In genomic region chr2:8593239-8593638, GRCh38 we compare ENCODE assay signal across 16 cellular contexts.
A peak's percentile ranks its signal among the peaks of the same experiment; 100 is the strongest.
DNase-seq lines count a peak whose midpoint lies in the region; ATAC-seq and TF ChIP-seq lines count a peak whose summit lies in the region.
"Had no signal": no experiment of that assay in that cellular context is flagged by ENCODE, and none has a peak within 500 bp of the region (broad histone marks: within the 10 kb centered on the region; RNA-seq: fewer than 3 reads in every experiment).

No MANE protein-coding gene starts in this region.

- H3K27me3 ChIP-seq in HCT116 (ENCODE audit: insufficient read depth, low read length) (no peaks in the 10 kb centered on the region), mesendoderm (ENCODE audit: insufficient read depth, low read length, poor library complexity) (no peaks in the 10 kb centered on the region)
- H3K27me3 ChIP-seq: BLaER1 had no signal

- no peak overlapping the region for H3K18ac ChIP-seq in mesendoderm (ENCODE audit: low read length)

- no peak overlapping the region for H2AK5ac ChIP-seq in mesendoderm (ENCODE audit: low read length)

- H4K20me1 ChIP-seq in HCT116 (ENCODE audit: insufficient read depth), result no peaks in the 10 kb centered on the region
- H4K20me1 ChIP-seq: BLaER1 had no signal

- H3K27ac ChIP-seq in HCT116 (ENCODE audit: low read depth, low read length) (no peak overlapping the region), mesendoderm (ENCODE audit: low read depth, low read length) (no peak overlapping the region)
- H3K27ac ChIP-seq: BLaER1 had no signal

- H3K9me3 ChIP-seq in HCT116 (ENCODE audit: control insufficient read depth in 1 of 2, insufficient read depth in 1 of 2, low read depth in 1 of 2, low read length in 2 of 2), result no peaks in the 10 kb centered on the region
- H3K9me3 ChIP-seq: BLaER1 had no signal

- intact Hi-C loops in HCT116 (cut with micrococcal nuclease), result no loop called here

- no peak overlapping the region for H2BK15ac ChIP-seq in mesendoderm (replicated peaks; ENCODE audit: low read depth)

- H4K5ac ChIP-seq in mesendoderm (ENCODE audit: low read length), result no peak overlapping the region

- H4K8ac ChIP-seq in mesendoderm (ENCODE audit: low read depth, low read length), result no peak overlapping the region

- no peak for TF ChIP-seq RAD21 in HCT116 (IDR thresholded peaks at IDR 0.05; ENCODE audit: low read depth)

- H3K23ac ChIP-seq in mesendoderm (ENCODE audit: low read length), result no peak overlapping the region

- no peak overlapping the region for H3K4ac ChIP-seq in mesendoderm (ENCODE audit: low read depth, low read length)

- no peak for TF ChIP-seq CTCF in HCT116 (IDR thresholded peaks at IDR 0.05 in 2 of 3, conservative IDR thresholded peaks at IDR 0.05 in 1 of 3; ENCODE audit: borderline replicate concordance in 1 of 3, insufficient read depth in 1 of 3, low read depth in 2 of 3, low read length in 2 of 3)

- no peak overlapping the region for H2AFZ ChIP-seq in HCT116 (ENCODE audit: low read depth, low read length, poor library complexity, severe bottlenecking)

- ATAC-seq in HCT116 (no peak), left lobe of liver (no peak)
- ATAC-seq: GM12878 had no signal

- POLR2A ChIA-PET in HCT116 (lab: Charles Lee), result no interaction called here

- BruUV-seq in HCT116 (replicated peaks; lab: Mats Ljungman, UMichigan), result no TSS peak

- H3K79me2 ChIP-seq in HCT116 (ENCODE audit: insufficient read depth, low read length), result no peaks in the 10 kb centered on the region
- no peaks in the 10 kb centered on the region for H3K79me2 ChIP-seq in mesendoderm (ENCODE audit: control insufficient read depth, insufficient read depth, low read length)

- RAD21 ChIA-PET in HCT116 (lab: Charles Lee; ENCODE audit: low non-redundant PET in 1 of 2, low total read pairs in 2 of 2, uncharacterized antibody in 2 of 2, unreplicated experiment in 2 of 2), result interaction anchor here in 1 of 2 experiments (0.6 kb wide), 1 partner anchor 9 kb away, joined by 3 read pairs; no protein-coding TSS in a partner anchor

- H3K4me3 ChIP-seq in HCT116 (replicated peaks in 1 of 2; ENCODE audit: low read depth in 1 of 2, low read length in 2 of 2) (no peak overlapping the region), mesendoderm (ENCODE audit: low read length) (no peak overlapping the region)
- H3K4me3 ChIP-seq: BLaER1, GM12878 had no signal

- no peak overlapping the region for H3K9ac ChIP-seq in HCT116 (ENCODE audit: low read length)
- no peak overlapping the region for H3K9ac ChIP-seq in mesendoderm (ENCODE audit: low read length)
- H3K9ac ChIP-seq: BLaER1 had no signal

- H3K9me2 ChIP-seq in HCT116 (ENCODE audit: insufficient read depth), result no peaks in the 10 kb centered on the region

- DNase-seq in activated effector memory CD4-positive, alpha-beta T cell treated with anti-CD3 and anti-CD28 coated beads, Interleukin-2, amount 50 U/mL, for 16 hours, result peak; percentile 9
- no peak for DNase-seq in activated effector memory CD4-positive, alpha-beta T cell treated with Interleukin-2 at 50 U/mL for 16 hours
- DNase-seq in HCT116 (ENCODE audit: low read depth, low spot score) (no peak), amniotic epithelial cell (ENCODE audit: low read depth) (peak; percentile 37), mesendoderm (peak; percentile 36), hippocampal formation (lab: John Stamatoyannopoulos, UW) (no peak), left lobe of liver (ENCODE audit: low spot score) (no peak), GM19240 (ENCODE audit: insufficient read length, low spot score) (no peak)
- DNase-seq: 8988T; CD4-positive, alpha-beta memory T cell; DMS 273 treated with DMSO at 0.1 percent for 48 hours; DMS53; DND-41; H9 had no signal

- CTCF ChIA-PET in HCT116 (lab: Charles Lee), result interaction anchor here (0.9 kb wide), 1 partner anchor 36 kb away, joined by 6 read pairs; no protein-coding TSS in a partner anchor

- H3K4me2 ChIP-seq in HCT116 (ENCODE audit: low read length) (peak overlapping the region; percentile 43), mesendoderm (ENCODE audit: low read length) (no peak overlapping the region)
- H3K4me2 ChIP-seq: BLaER1 had no signal

- no peak overlapping the region for H2BK5ac ChIP-seq in mesendoderm (ENCODE audit: low read length)

- no peak overlapping the region for H3K56ac ChIP-seq in mesendoderm (ENCODE audit: low read length)

- TF ChIP-seq POLR2A in HCT116 (IDR thresholded peaks at IDR 0.05; ENCODE audit: borderline replicate concordance, extremely low read depth, insufficient read depth, insufficient read length), result no peak

- no peaks in the 10 kb centered on the region for H3K36me3 ChIP-seq in HCT116 (ENCODE audit: control insufficient read depth in 1 of 2, insufficient read depth in 2 of 2, low read length in 2 of 2)
- H3K36me3 ChIP-seq in mesendoderm (ENCODE audit: control insufficient read depth, insufficient read depth, low read length), result no peaks in the 10 kb centered on the region
- H3K36me3 ChIP-seq: BLaER1 had no signal

- peaks cover 8 to 29% of the 10 kb centered on the region in 2 experiments; a peak in 3 of 4 replicates for H3K4me1 ChIP-seq in HCT116 (ENCODE audit: control insufficient read depth in 1 of 2, insufficient read depth in 2 of 2, low read length in 2 of 2)
- no peaks in the 10 kb centered on the region for H3K4me1 ChIP-seq in mesendoderm (ENCODE audit: control insufficient read depth, low read depth, low read length)

- no peaks in the 10 kb centered on the region for H3K79me1 ChIP-seq in mesendoderm (ENCODE audit: low read length)

- no CpG with 5 or more reads among the region's 4 CpGs for WGBS in mesendoderm (ENCODE audit: extremely low coverage, insufficient coverage, low lambda C conversion rate)

- no peak overlapping the region for H2BK120ac ChIP-seq in mesendoderm (ENCODE audit: low read depth, low read length)

TF ChIP-seq in HCT116, 20 proteins besides CTCF, POLR2A, EP300 and RAD21:
- no peak for TF ChIP-seq EGR1 (IDR thresholded peaks at IDR 0.05; ENCODE audit: low read depth)
- no peak for TF ChIP-seq SIN3A (IDR thresholded peaks at IDR 0.05; ENCODE audit: low read depth)
- TF ChIP-seq ATF3 (IDR thresholded peaks at IDR 0.05), result no peak
- no peak for TF ChIP-seq ZFX (IDR thresholded peaks at IDR 0.05)

Comparison
In these comparisons a context has a peak if more than half of its experiments do, and no peak if none do; other contexts are left out.
1. DNase-seq: peak in activated effector memory CD4-positive, alpha-beta T cell treated with anti-CD3 and anti-CD28 coated beads, Interleukin-2, amount 50 U/mL, for 16 hours (single experiment), amniotic epithelial cell (single experiment) and mesendoderm (single experiment); none in activated effector memory CD4-positive, alpha-beta T cell treated with Interleukin-2 at 50 U/mL for 16 hours (single experiment), HCT116 (single experiment), hippocampal formation (0 of 2), left lobe of liver (single experiment) and GM19240 (single experiment).